ENCODE assay signal across 8 cellular contexts in the genomic region with DNA sequence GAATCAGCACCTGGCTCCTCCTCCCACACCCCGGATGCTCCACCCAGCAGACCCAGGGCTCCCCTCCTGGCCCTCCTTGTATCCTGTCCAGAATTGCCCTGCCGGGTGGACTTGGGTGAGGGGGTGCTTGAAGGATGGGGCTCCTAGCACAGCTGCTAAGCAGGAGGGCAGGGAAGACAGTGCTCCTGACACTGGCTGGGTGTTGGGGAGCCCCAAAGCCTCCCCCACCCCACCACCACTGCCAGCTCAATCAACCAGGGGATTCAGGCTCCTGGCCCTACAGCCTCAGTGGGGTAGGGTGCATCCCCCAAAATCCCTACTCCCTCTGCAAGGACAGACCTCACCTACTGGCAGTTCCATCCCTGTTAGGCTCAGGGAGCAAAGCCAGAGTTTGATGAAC. TPM values are rescaled to one million over a fixed set of nuclear protein-coding genes. Genes with fewer than 3 reads are reported as not detected.
"Had no signal": no experiment of that assay in that cellular context is flagged by ENCODE, and none has a peak within 500 bp of the region (broad histone marks: within the 10 kb centered on the region; RNA-seq: fewer than 3 reads in every experiment).

No MANE protein-coding gene starts in this region.

- H3K27ac Mint-ChIP-seq: IgD-negative memory B cell had no signal

- H3K27ac ChIP-seq: HL-60 had no signal

- H3K36me3 Mint-ChIP-seq: IgD-negative memory B cell had no signal

- H3K4me3 Mint-ChIP-seq: IgD-negative memory B cell had no signal

- H3K4me3 ChIP-seq: K562 had no signal

- DNase-seq: IMR-90, KBM-7 had no signal

RNA-seq across cellular contexts. Expression of gene CYP4F11, which starts 2.6 kb away (rescaled TPM):
- total RNA-seq: IMR-90, K562 had no signal

RNA-seq across cellular contexts. Expression of gene OR10H4, which starts 11.9 kb away (rescaled TPM):
- total RNA-seq: HepG2, HT-29, HT1080, IMR-90, K562 had no signal

RNA-seq across cellular contexts. Expression of gene CYP4F2, which starts 39.1 kb away (rescaled TPM):
- total RNA-seq: HT-29, IMR-90 had no signal
